ENCODE assay signal across 11 cellular contexts in genomic region chr22:44729391-44730012, GRCh38. TPM values are rescaled to one million over a fixed set of nuclear protein-coding genes. Genes with fewer than 3 reads are reported as not detected.
DNase-seq lines count a peak whose midpoint lies in the region; ATAC-seq, FAIRE-seq and TF ChIP-seq lines count a peak whose summit lies in the region.
"Had no signal": no experiment of that assay in that cellular context is flagged by ENCODE, and none has a peak within 500 bp of the region (broad histone marks: within the 10 kb centered on the region; RNA-seq: fewer than 3 reads in every experiment).

No MANE protein-coding gene starts in this region.

- H3K36me3 ChIP-seq in GM06990 (ENCODE audit: control insufficient read depth, insufficient read depth, low read length) = no peaks in the 10 kb centered on the region
- H3K36me3 ChIP-seq in astrocyte (ENCODE audit: insufficient read depth, low read length) = no peaks in the 10 kb centered on the region
- no peaks in the 10 kb centered on the region for H3K36me3 ChIP-seq in skeletal muscle satellite cell (ENCODE audit: insufficient read depth, low read length)

- no peaks in the 10 kb centered on the region for H3K27me3 Mint-ChIP-seq in astrocyte (ENCODE audit: low read depth, unreplicated experiment)

- peak overlapping the region; percentile 55 for H3K4me2 ChIP-seq in astrocyte (ENCODE audit: low read length)
- peak overlapping the region; percentile 72 for H3K4me2 ChIP-seq in skeletal muscle satellite cell (ENCODE audit: low read length)

- H3K9ac ChIP-seq in astrocyte (ENCODE audit: low read length) (no peak overlapping the region), skeletal muscle satellite cell (ENCODE audit: low read depth, low read length) (peak overlapping the region; percentile 38)

- DNase-seq in GM06990 (ENCODE audit: extremely low read depth, insufficient read length) (no peak), astrocyte (ENCODE audit: low read depth) (peak; percentile 45), hippocampal formation (lab: John Stamatoyannopoulos, UW) (peak; percentile 40 to 59), cerebellar cortex (ENCODE audit: low spot score) (no peak), NCI-H1048 (lab: John Stamatoyannopoulos, UW) (no peak)
- DNase-seq: activated CD4-positive, alpha-beta T cell treated with anti-CD3 and anti-CD28 coated beads for 4 hours; foreskin keratinocyte; NCI-H526 had no signal

- H3K4me3 ChIP-seq in GM06990 (replicated peaks; ENCODE audit: low read depth, low read length) = no peak overlapping the region
- H3K4me3 ChIP-seq in astrocyte (ENCODE audit: insufficient read depth, low read depth, low read length) = no peak overlapping the region
- H3K4me3 ChIP-seq in skeletal muscle satellite cell (ENCODE audit: low read length) = no peak overlapping the region

- H3K27me3 ChIP-seq in GM06990 (replicated peaks; ENCODE audit: control insufficient read depth, insufficient read depth, low read length) = no peaks in the 10 kb centered on the region
- H3K27me3 ChIP-seq in astrocyte (ENCODE audit: insufficient read depth, low read length) = no peaks in the 10 kb centered on the region
- H3K27me3 ChIP-seq in skeletal muscle satellite cell (ENCODE audit: control insufficient read depth, insufficient read depth, low read length) = peaks cover 9% of the 10 kb centered on the region
- H3K27me3 ChIP-seq: foreskin keratinocyte had no signal

- TF ChIP-seq CTCF in GM06990 (IDR thresholded peaks at IDR 0.05; ENCODE audit: insufficient read depth, low read length, poor library complexity, severe bottlenecking) (peak; percentile 10), astrocyte (IDR thresholded peaks at IDR 0.05; ENCODE audit: insufficient read depth, low read depth, low read length) (no peak)

- peaks cover 2% of the 10 kb centered on the region for H3K4me1 Mint-ChIP-seq in astrocyte (ENCODE audit: low read depth, unreplicated experiment)

- no peak overlapping the region for H3K27ac Mint-ChIP-seq in astrocyte (ENCODE audit: unreplicated experiment)

- H3K9me3 Mint-ChIP-seq in astrocyte (ENCODE audit: unreplicated experiment) = no peaks in the 10 kb centered on the region

- no peaks in the 10 kb centered on the region for H3K79me2 ChIP-seq in astrocyte (ENCODE audit: insufficient read depth, low read length)

- H3K4me1 ChIP-seq in astrocyte (ENCODE audit: insufficient read depth, low read length) (peaks cover 15% of the 10 kb centered on the region), skeletal muscle satellite cell (ENCODE audit: control insufficient read depth, insufficient read depth, low read length) (peaks cover 14% of the 10 kb centered on the region)
- H3K4me1 ChIP-seq: foreskin keratinocyte had no signal

- H3K4me3 Mint-ChIP-seq in astrocyte (ENCODE audit: unreplicated experiment) = no peak overlapping the region

- no peaks in the 10 kb centered on the region for H3K9me3 ChIP-seq in astrocyte (ENCODE audit: insufficient read depth, low read depth, low read length)
- no peaks in the 10 kb centered on the region for H3K9me3 ChIP-seq in skeletal muscle satellite cell (replicated peaks; ENCODE audit: low read length)

- peaks cover 14% of the 10 kb centered on the region for H3K36me3 Mint-ChIP-seq in astrocyte (ENCODE audit: low read depth, unreplicated experiment)

- no peak for FAIRE-seq in astrocyte (lab: Jason Lieb, UNC)

- no peak overlapping the region for H3K27ac ChIP-seq in astrocyte (ENCODE audit: low read depth, low read length)
- H3K27ac ChIP-seq: foreskin keratinocyte had no signal

- H4K20me1 ChIP-seq in astrocyte (ENCODE audit: insufficient read depth, low read length) = peaks cover 22% of the 10 kb centered on the region

- ATAC-seq in GM21786 (IDR thresholded peaks at IDR 0.05; ENCODE audit: unreplicated experiment) (no peak), GM18870 (IDR thresholded peaks at IDR 0.05; ENCODE audit: unreplicated experiment) (no peak)
- ATAC-seq: foreskin keratinocyte had no signal

- peak overlapping the region; percentile 31 for H2AFZ ChIP-seq in astrocyte (ENCODE audit: low read depth, low read length)

RNA-seq across cellular contexts. Expression of gene ARHGAP8, which starts 22.9 kb away (rescaled TPM):
- total RNA-seq in astrocyte = 1.3 and 2.8 TPM in 2 replicates
- not detected in 2 replicates for total RNA-seq in skeletal muscle satellite cell (2012; rRNA removed)

RNA-seq across cellular contexts. Expression of gene PRR5, which starts 27.5 kb away (rescaled TPM):
- total RNA-seq in astrocyte = 21.3 and 23.6 TPM in 2 replicates
- 4.1 and 4.6 TPM in 2 replicates for total RNA-seq in skeletal muscle satellite cell (2012; rRNA removed)

Comparison
In these comparisons a context has a peak if more than half of its experiments do, and no peak if none do; other contexts are left out.
1. DNase-seq: peak in astrocyte (single experiment) and hippocampal formation (2 of 2); none in GM06990 (single experiment), cerebellar cortex (single experiment) and NCI-H1048 (single experiment).